ENCODE assay signal across 22 cellular contexts in genomic region chr4:8735236-8736082, GRCh38.
"Had no signal": no experiment of that assay in that cellular context is flagged by ENCODE, and none has a peak within 500 bp of the region (broad histone marks: within the 10 kb centered on the region; RNA-seq: fewer than 3 reads in every experiment).

No MANE protein-coding gene starts in this region.

- H3K9me3 Mint-ChIP-seq: activated T-cell treated with anti-CD3 and anti-CD28 coated beads, Interleukin-2, amount 50 U/mL, for 72 hours had no signal

- ATAC-seq: activated CD4-positive, CD25-positive, alpha-beta regulatory T cell treated with anti-CD3 and anti-CD28 coated beads, Interleukin-2, amount 50 U/mL, for 24 hours; activated T-cell treated with anti-CD3 and anti-CD28 coated beads, Interleukin-2, amount 50 U/mL, for 72 hours; gastrocnemius medialis; left lung; lower lobe of right lung; natural killer cell had no signal

- H3K27me3 Mint-ChIP-seq: activated CD4-positive, alpha-beta memory T cell treated with anti-CD3 and anti-CD28 coated beads for 36 hours; activated naive CD8-positive, alpha-beta T cell treated with anti-CD3 and anti-CD28 coated beads for 36 hours had no signal

- DNase-seq: activated CD4-positive, alpha-beta memory T cell treated with anti-CD3 and anti-CD28 coated beads for 36 hours; activated CD4-positive, alpha-beta T cell treated with anti-CD3 and anti-CD28 coated beads for 48 hours; activated naive CD4-positive, alpha-beta T cell treated with anti-CD3 and anti-CD28 coated beads for 36 hours; activated naive CD8-positive, alpha-beta T cell treated with anti-CD3 and anti-CD28 coated beads for 36 hours; activated T-cell treated with anti-CD3 and anti-CD28 coated beads for 4 hours; activated T-cell treated with anti-CD3 and anti-CD28 coated beads, Interleukin-2, amount 50 U/mL, for 72 hours; cerebellar nuclear complex; effector memory CD4-positive, alpha-beta T cell; gastrocnemius medialis; glutamatergic neuron; hippocampal formation; left lung; lower lobe of right lung; mesenchymal stem cell; natural killer cell; stimulated activated CD4-positive, alpha-beta T cell treated with anti-CD3 and anti-CD28 coated beads, Interleukin-15, amount 100 ng/mL, for 24 hours; stimulated activated naive CD4-positive, alpha-beta T cell; testis; transverse colon had no signal

- H3K27ac Mint-ChIP-seq: activated CD4-positive, alpha-beta memory T cell treated with anti-CD3 and anti-CD28 coated beads for 36 hours; activated naive CD4-positive, alpha-beta T cell treated with anti-CD3 and anti-CD28 coated beads for 36 hours; activated naive CD8-positive, alpha-beta T cell treated with anti-CD3 and anti-CD28 coated beads for 36 hours; activated T-cell treated with anti-CD3 and anti-CD28 coated beads, Interleukin-2, amount 50 U/mL, for 72 hours; brain; natural killer cell; neural progenitor cell had no signal

- H3K4me3 Mint-ChIP-seq: activated CD4-positive, alpha-beta memory T cell treated with anti-CD3 and anti-CD28 coated beads for 36 hours; activated naive CD4-positive, alpha-beta T cell treated with anti-CD3 and anti-CD28 coated beads for 36 hours; activated naive CD8-positive, alpha-beta T cell treated with anti-CD3 and anti-CD28 coated beads for 36 hours; activated T-cell treated with anti-CD3 and anti-CD28 coated beads, Interleukin-2, amount 50 U/mL, for 72 hours; brain; natural killer cell had no signal

- H3K36me3 Mint-ChIP-seq: activated CD4-positive, alpha-beta memory T cell treated with anti-CD3 and anti-CD28 coated beads for 36 hours; activated naive CD8-positive, alpha-beta T cell treated with anti-CD3 and anti-CD28 coated beads for 36 hours; brain; natural killer cell; neural progenitor cell had no signal

- H3K4me1 Mint-ChIP-seq: activated naive CD8-positive, alpha-beta T cell treated with anti-CD3 and anti-CD28 coated beads for 36 hours; natural killer cell; neural progenitor cell had no signal
